In the genomic region with DNA sequence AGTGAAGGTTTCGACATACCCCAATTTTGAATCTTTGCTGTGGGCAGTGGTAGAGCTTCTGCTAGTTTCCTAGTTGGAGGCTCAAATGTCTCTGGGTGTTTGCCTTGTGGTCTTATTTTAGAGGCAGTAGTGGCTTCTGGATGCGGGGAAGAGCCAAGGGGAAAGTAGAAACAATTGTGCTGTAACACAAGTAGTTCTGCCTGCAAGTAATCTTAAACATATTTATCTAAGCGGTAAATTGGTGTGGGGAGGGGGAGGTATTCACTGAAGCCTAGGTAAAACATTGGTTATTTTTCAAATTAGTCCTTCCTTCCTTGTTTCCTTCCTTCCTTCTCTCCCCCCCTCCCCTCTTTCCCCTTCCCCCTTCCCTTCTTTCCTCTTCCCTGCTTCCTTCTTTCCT, we compare ENCODE assay signal across 11 cellular contexts. TPM values are rescaled to one million over a fixed set of nuclear protein-coding genes. Genes with fewer than 3 reads are reported as not detected.
DNase-seq lines count a peak whose midpoint lies in the region; ATAC-seq and TF ChIP-seq lines count a peak whose summit lies in the region.
"Had no signal": no experiment of that assay in that cellular context is flagged by ENCODE, and none has a peak within 500 bp of the region (broad histone marks: within the 10 kb centered on the region; RNA-seq: fewer than 3 reads in every experiment).

A gene with protein sequence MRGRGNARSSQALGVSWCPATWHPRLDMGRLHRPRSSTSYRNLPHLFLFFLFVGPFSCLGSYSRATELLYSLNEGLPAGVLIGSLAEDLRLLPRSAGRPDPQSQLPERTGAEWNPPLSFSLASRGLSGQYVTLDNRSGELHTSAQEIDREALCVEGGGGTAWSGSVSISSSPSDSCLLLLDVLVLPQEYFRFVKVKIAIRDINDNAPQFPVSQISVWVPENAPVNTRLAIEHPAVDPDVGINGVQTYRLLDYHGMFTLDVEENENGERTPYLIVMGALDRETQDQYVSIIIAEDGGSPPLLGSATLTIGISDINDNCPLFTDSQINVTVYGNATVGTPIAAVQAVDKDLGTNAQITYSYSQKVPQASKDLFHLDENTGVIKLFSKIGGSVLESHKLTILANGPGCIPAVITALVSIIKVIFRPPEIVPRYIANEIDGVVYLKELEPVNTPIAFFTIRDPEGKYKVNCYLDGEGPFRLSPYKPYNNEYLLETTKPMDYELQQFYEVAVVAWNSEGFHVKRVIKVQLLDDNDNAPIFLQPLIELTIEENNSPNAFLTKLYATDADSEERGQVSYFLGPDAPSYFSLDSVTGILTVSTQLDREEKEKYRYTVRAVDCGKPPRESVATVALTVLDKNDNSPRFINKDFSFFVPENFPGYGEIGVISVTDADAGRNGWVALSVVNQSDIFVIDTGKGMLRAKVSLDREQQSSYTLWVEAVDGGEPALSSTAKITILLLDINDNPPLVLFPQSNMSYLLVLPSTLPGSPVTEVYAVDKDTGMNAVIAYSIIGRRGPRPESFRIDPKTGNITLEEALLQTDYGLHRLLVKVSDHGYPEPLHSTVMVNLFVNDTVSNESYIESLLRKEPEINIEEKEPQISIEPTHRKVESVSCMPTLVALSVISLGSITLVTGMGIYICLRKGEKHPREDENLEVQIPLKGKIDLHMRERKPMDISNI (minus strand): TSS at position 101 of the 400 bp plus-strand sequence. CDS start 691 bp downstream, outside the sequence.

- H3K9me2 ChIP-seq in neural cell (ENCODE audit: insufficient read depth, low read length), result no peaks in the 10 kb centered on the region

- H3K4me3 ChIP-seq in esophagus muscularis mucosa (peak within 1 kb of the TSS; percentile 52 to 55 (median 53)), neural cell (ENCODE audit: low read length) (peak within 1 kb of the TSS; percentile 70), upper lobe of right lung (peak within 1 kb of the TSS; percentile 41)

- H3K36me3 ChIP-seq in esophagus muscularis mucosa (no peaks in the 10 kb centered on the region), neural cell (ENCODE audit: insufficient read depth, low read length) (no peaks in the 10 kb centered on the region), upper lobe of right lung (no peaks in the 10 kb centered on the region)

- peak within 1 kb of the TSS; percentile 58 for H3K9ac ChIP-seq in neural cell (ENCODE audit: low read length)

- ATAC-seq in upper lobe of right lung (no peak), HG02870 (IDR thresholded peaks at IDR 0.05; ENCODE audit: unreplicated experiment) (no peak)

- no peak for TF ChIP-seq POLR2A in esophagus muscularis mucosa (IDR thresholded peaks at IDR 0.05; ENCODE audit: low read depth)

- H4K20me1 ChIP-seq in neural cell (ENCODE audit: insufficient read depth), result no peaks in the 10 kb centered on the region

- TF ChIP-seq EP300 in esophagus muscularis mucosa (IDR thresholded peaks at IDR 0.05), result no peak
- no peak for TF ChIP-seq EP300 in neural cell (conservative IDR thresholded peaks at IDR 0.05; ENCODE audit: poor library complexity, severe bottlenecking)

- H3K79me2 ChIP-seq in neural cell (replicated peaks; ENCODE audit: insufficient read depth, low read length), result no peaks in the 10 kb centered on the region

- TF ChIP-seq RAD21 in neural cell (conservative IDR thresholded peaks at IDR 0.05), result no peak

- no peak within 1 kb of the TSS for H2AFZ ChIP-seq in neural cell (ENCODE audit: low read depth, low read length)

- intact Hi-C loops in esophagus muscularis mucosa (cut with DNase I), result loop anchor here (10.0 kb wide), 2 partner anchors 291 to 761 kb away; no protein-coding TSS in a partner anchor
- intact Hi-C loops in upper lobe of right lung (cut with DNase I), result no loop called here

- H3K27me3 ChIP-seq in esophagus muscularis mucosa (peaks cover 0 to 36% (median 0%) of the 10 kb centered on the region in 4 donors), neural cell (ENCODE audit: insufficient read depth, low read depth, low read length) (peaks cover 53% of the 10 kb centered on the region), upper lobe of right lung (peaks cover 6% of the 10 kb centered on the region)

- H3K9me3 ChIP-seq in esophagus muscularis mucosa (no peaks in the 10 kb centered on the region), neural cell (ENCODE audit: low read length) (no peaks in the 10 kb centered on the region), upper lobe of right lung (no peaks in the 10 kb centered on the region)

- H3F3A ChIP-seq in neural cell (ENCODE audit: insufficient read depth, low read length, poor library complexity, severe bottlenecking), result no peaks in the 10 kb centered on the region

- WGBS in esophagus muscularis mucosa, result 61% methylated on average over 3 of the region's 3 CpGs

- H3K4me2 ChIP-seq in neural cell (ENCODE audit: low read length), result peak within 1 kb of the TSS; percentile 38

- DNase-seq in NCI-H1105 treated with DMSO at 0.1 percent for 48 hours (lab: John Stamatoyannopoulos, UW) (peak; percentile 46), NCI-H1105 (lab: John Stamatoyannopoulos, UW) (no peak), esophagus muscularis mucosa (ENCODE audit: extremely low spot score) (no peak), upper lobe of right lung (no peak), substantia nigra (lab: John Stamatoyannopoulos, UW) (no peak), NCI-H187 (lab: John Stamatoyannopoulos, UW) (no peak)
- DNase-seq: activated CD4-positive, alpha-beta T cell treated with anti-CD3 and anti-CD28 coated beads, Interleukin-2, amount 50 U/mL, for 4 hours; activated naive CD8-positive, alpha-beta T cell treated with anti-CD3 and anti-CD28 coated beads for 36 hours; NCI-H1694 had no signal

- TF ChIP-seq CTCF in esophagus muscularis mucosa (IDR thresholded peaks at IDR 0.05) (no peak), neural cell (IDR thresholded peaks at IDR 0.05; ENCODE audit: poor library complexity, severe bottlenecking) (no peak), upper lobe of right lung (IDR thresholded peaks at IDR 0.05) (no peak)

- H3K4me1 ChIP-seq in esophagus muscularis mucosa, result peaks cover 9 to 33% (median 24%) of the 10 kb centered on the region in 4 donors
- H3K4me1 ChIP-seq in upper lobe of right lung, result no peaks in the 10 kb centered on the region

- H3K27ac ChIP-seq in esophagus muscularis mucosa (replicated peaks in 1 of 4) (peak within 1 kb of the TSS; percentile 23 to 54 (median 37)), neural cell (ENCODE audit: low read length) (peak within 1 kb of the TSS; percentile 12), upper lobe of right lung (peak within 1 kb of the TSS; percentile 53), substantia nigra (ENCODE audit: low read depth, low read length, poor library complexity, severe bottlenecking) (no peak within 1 kb of the TSS)

TF ChIP-seq in neural cell, 6 proteins besides CTCF, POLR2A, EP300 and RAD21:
- TF ChIP-seq EZH2 (IDR thresholded peaks at IDR 0.05; ENCODE audit: borderline replicate concordance, insufficient read depth, low read length, poor library complexity, severe bottlenecking) (no peak), MXI1 (conservative IDR thresholded peaks at IDR 0.05; ENCODE audit: poor library complexity, severe bottlenecking) (no peak), POLR2AphosphoS5 (IDR thresholded peaks at IDR 0.05) (no peak), TAF1 (IDR thresholded peaks at IDR 0.05; ENCODE audit: low read depth) (no peak), SMC3 (conservative IDR thresholded peaks at IDR 0.05; ENCODE audit: poor library complexity) (no peak)
- TF ChIP-seq, protein P1, sequence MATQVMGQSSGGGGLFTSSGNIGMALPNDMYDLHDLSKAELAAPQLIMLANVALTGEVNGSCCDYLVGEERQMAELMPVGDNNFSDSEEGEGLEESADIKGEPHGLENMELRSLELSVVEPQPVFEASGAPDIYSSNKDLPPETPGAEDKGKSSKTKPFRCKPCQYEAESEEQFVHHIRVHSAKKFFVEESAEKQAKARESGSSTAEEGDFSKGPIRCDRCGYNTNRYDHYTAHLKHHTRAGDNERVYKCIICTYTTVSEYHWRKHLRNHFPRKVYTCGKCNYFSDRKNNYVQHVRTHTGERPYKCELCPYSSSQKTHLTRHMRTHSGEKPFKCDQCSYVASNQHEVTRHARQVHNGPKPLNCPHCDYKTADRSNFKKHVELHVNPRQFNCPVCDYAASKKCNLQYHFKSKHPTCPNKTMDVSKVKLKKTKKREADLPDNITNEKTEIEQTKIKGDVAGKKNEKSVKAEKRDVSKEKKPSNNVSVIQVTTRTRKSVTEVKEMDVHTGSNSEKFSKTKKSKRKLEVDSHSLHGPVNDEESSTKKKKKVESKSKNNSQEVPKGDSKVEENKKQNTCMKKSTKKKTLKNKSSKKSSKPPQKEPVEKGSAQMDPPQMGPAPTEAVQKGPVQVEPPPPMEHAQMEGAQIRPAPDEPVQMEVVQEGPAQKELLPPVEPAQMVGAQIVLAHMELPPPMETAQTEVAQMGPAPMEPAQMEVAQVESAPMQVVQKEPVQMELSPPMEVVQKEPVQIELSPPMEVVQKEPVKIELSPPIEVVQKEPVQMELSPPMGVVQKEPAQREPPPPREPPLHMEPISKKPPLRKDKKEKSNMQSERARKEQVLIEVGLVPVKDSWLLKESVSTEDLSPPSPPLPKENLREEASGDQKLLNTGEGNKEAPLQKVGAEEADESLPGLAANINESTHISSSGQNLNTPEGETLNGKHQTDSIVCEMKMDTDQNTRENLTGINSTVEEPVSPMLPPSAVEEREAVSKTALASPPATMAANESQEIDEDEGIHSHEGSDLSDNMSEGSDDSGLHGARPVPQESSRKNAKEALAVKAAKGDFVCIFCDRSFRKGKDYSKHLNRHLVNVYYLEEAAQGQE (IDR thresholded peaks at IDR 0.05; ENCODE audit: borderline replicate concordance), result no peak

RNA-seq across cellular contexts. Expression of the gene that starts here (rescaled TPM):
- 10 to 100 TPM; 10.4 to 31.3 (median 14.7) TPM for total RNA-seq in esophagus muscularis mucosa
- 8.0 and 8.2 TPM in 2 replicates for polyA plus RNA-seq in neural cell
- 39.8 and 39.9 TPM in 2 replicates for polyA minus RNA-seq in neural cell
- total RNA-seq in upper lobe of right lung, result 6.3 TPM
- total RNA-seq: activated naive CD8-positive, alpha-beta T cell treated with anti-CD3 and anti-CD28 coated beads for 36 hours had no signal
